Comparison of ENCODE assay signal across 8 cellular contexts in genomic region chr12:46266382-46266791, GRCh38. TPM values are rescaled to one million over a fixed set of nuclear protein-coding genes. Genes with fewer than 3 reads are reported as not detected.
DNase-seq lines count a peak whose midpoint lies in the region; ATAC-seq and TF ChIP-seq lines count a peak whose summit lies in the region.

No MANE protein-coding gene starts in this region.

- no peak for ATAC-seq in GM21526 (IDR thresholded peaks at IDR 0.05; ENCODE audit: low FRiP score, unreplicated experiment)
- ATAC-seq in HG03342 (IDR thresholded peaks at IDR 0.05; ENCODE audit: unreplicated experiment): no peak
- no peak for ATAC-seq in GM18520 (IDR thresholded peaks at IDR 0.05; ENCODE audit: unreplicated experiment)

- TF ChIP-seq EP300 in SK-N-SH (IDR thresholded peaks at IDR 0.05; ENCODE audit: borderline replicate concordance in 1 of 2, low read depth in 1 of 2, low read length in 1 of 2): no peak

- WGBS in SK-N-SH (ENCODE audit: low lambda C conversion rate): 13% methylated on average over 7 of the region's 7 CpGs
- 5 to 7% methylated on average over 7 of the region's 7 CpGs for WGBS in ectodermal cell, 2 experiments

- H3F3A ChIP-seq in SK-N-SH (replicated peaks; ENCODE audit: insufficient read depth): peaks cover 7% of the 10 kb centered on the region

- TF ChIP-seq RAD21 in SK-N-SH (IDR thresholded peaks at IDR 0.05; ENCODE audit: low read length): no peak

- H3K27me3 ChIP-seq in BLaER1 (no peaks in the 10 kb centered on the region), SK-N-SH (ENCODE audit: insufficient read depth) (no peaks in the 10 kb centered on the region), ectodermal cell (ENCODE audit: control insufficient read depth, insufficient read depth, low read length, poor library complexity, severe bottlenecking) (no peaks in the 10 kb centered on the region), osteoblast (ENCODE audit: insufficient read depth, low read length) (peaks cover 43% of the 10 kb centered on the region)

- POLR2A ChIA-PET in HEK293T (lab: Yijun Ruan, JAX): interaction anchor here (1.1 kb wide), 1 partner anchor 10 kb away, joined by 3 read pairs; no protein-coding TSS in a partner anchor
- POLR2A ChIA-PET in SK-N-SH (lab: Yijun Ruan, JAX): interaction anchor here (1.0 to 1.1 kb wide), 2 partner anchors 10 to 106 kb away, joined by 3 to 4 read pairs; no protein-coding TSS in a partner anchor

- H4K20me1 ChIP-seq in BLaER1 (peaks cover 55% of the 10 kb centered on the region), SK-N-SH (ENCODE audit: insufficient read depth) (peaks cover 42% of the 10 kb centered on the region), osteoblast (ENCODE audit: insufficient read depth, low read length) (peaks cover 3% of the 10 kb centered on the region)

- peak; percentile 33 for DNase-seq in HEK293T (ENCODE audit: extremely low spot score)
- DNase-seq in SK-N-SH: peak; percentile 41
- DNase-seq in osteoblast (ENCODE audit: insufficient read length, low spot score, missing footprints): peak; percentile 6

- H3K4me2 ChIP-seq in BLaER1 (peak overlapping the region; percentile 92), SK-N-SH (peak overlapping the region; percentile 85), osteoblast (ENCODE audit: insufficient read depth, low read length) (peak overlapping the region; percentile 92)

- H3K9me2 ChIP-seq in SK-N-SH: no peaks in the 10 kb centered on the region

- H3K9me3 ChIP-seq in BLaER1: peaks cover 8% of the 10 kb centered on the region
- H3K9me3 ChIP-seq in SK-N-SH: no peaks in the 10 kb centered on the region
- H3K9me3 ChIP-seq in ectodermal cell (ENCODE audit: control insufficient read depth, low read length): no peaks in the 10 kb centered on the region
- H3K9me3 ChIP-seq in osteoblast (ENCODE audit: low read depth, low read length): no peaks in the 10 kb centered on the region

- peaks cover 46% of the 10 kb centered on the region for H3K4me1 ChIP-seq in BLaER1
- H3K4me1 ChIP-seq in SK-N-SH (ENCODE audit: control insufficient read depth in 1 of 2, insufficient read depth in 2 of 2, low read depth in 1 of 2, low read length in 1 of 2): peaks cover 20 to 30% of the 10 kb centered on the region in 2 experiments; a peak in 3 of 4 replicates
- peaks cover 23% of the 10 kb centered on the region for H3K4me1 ChIP-seq in ectodermal cell (ENCODE audit: control insufficient read depth, insufficient read depth, low read length)
- H3K4me1 ChIP-seq in osteoblast (ENCODE audit: insufficient read depth, low read length): peaks cover 19% of the 10 kb centered on the region

- TF ChIP-seq CTCF in SK-N-SH (IDR thresholded peaks at IDR 0.05) (no peak), osteoblast (IDR thresholded peaks at IDR 0.05; ENCODE audit: extremely low read depth, low read depth, low read length) (no peak)

- peak overlapping the region; percentile 98 for H3K27ac ChIP-seq in BLaER1
- H3K27ac ChIP-seq in SK-N-SH (ENCODE audit: low read depth in 2 of 2, low read length in 1 of 2): peak overlapping the region; percentile 73 to 95
- H3K27ac ChIP-seq in ectodermal cell (ENCODE audit: insufficient read depth, low read depth, low read length, poor library complexity, severe bottlenecking): no peak overlapping the region
- H3K27ac ChIP-seq in osteoblast (ENCODE audit: low read depth, low read length): no peak overlapping the region

- H3K36me3 ChIP-seq in BLaER1 (peaks cover 23% of the 10 kb centered on the region), SK-N-SH (replicated peaks in 1 of 2; ENCODE audit: control insufficient read depth in 1 of 2, insufficient read depth in 2 of 2, low read length in 1 of 2) (peaks cover 4 to 5% of the 10 kb centered on the region in 2 experiments), ectodermal cell (ENCODE audit: control insufficient read depth, insufficient read depth, low read length) (no peaks in the 10 kb centered on the region), osteoblast (ENCODE audit: insufficient read depth, low read length) (no peaks in the 10 kb centered on the region)

- H2AFZ ChIP-seq in SK-N-SH (ENCODE audit: low read depth): peak overlapping the region; percentile 52
- H2AFZ ChIP-seq in osteoblast (ENCODE audit: low read length): peak overlapping the region; percentile 91

- H3K79me2 ChIP-seq in SK-N-SH (ENCODE audit: insufficient read depth) (peaks cover 70% of the 10 kb centered on the region), osteoblast (ENCODE audit: insufficient read depth, low read length) (peaks cover 39% of the 10 kb centered on the region)

- H3K4me3 ChIP-seq in BLaER1 (peak overlapping the region; percentile 93), SK-N-SH (ENCODE audit: low read depth in 2 of 2, low read length in 1 of 2) (peak overlapping the region; percentile 63 to 90), ectodermal cell (ENCODE audit: insufficient read depth, low read depth, low read length) (peak overlapping the region; percentile 93), osteoblast (ENCODE audit: insufficient read depth, low read length) (peak overlapping the region; percentile 76)

- CTCF ChIA-PET in HEK293T (lab: Yijun Ruan, JAX) (no interaction called here), SK-N-SH (lab: Yijun Ruan, JAX) (interaction anchor here (0.7 to 1.0 kb wide), 3 partner anchors 24 to 1635 kb away, joined by 3 read pairs; no protein-coding TSS in a partner anchor)

- H3K9ac ChIP-seq in BLaER1 (peak overlapping the region; percentile 99), SK-N-SH (peak overlapping the region; percentile 88; the same call in 1 of the 2 replicates)

TF ChIP-seq in HEK293T, 16 proteins besides CTCF, POLR2A, EP300 and RAD21:
- TF ChIP-seq LEF1 (IDR thresholded peaks at IDR 0.05; ENCODE audit: borderline replicate concordance): no peak

TF ChIP-seq in SK-N-SH, 30 proteins besides CTCF, POLR2A, EP300 and RAD21:
- TF ChIP-seq FOXJ3 (CRISPR knock-in tag; IDR thresholded peaks at IDR 0.05): no peak
- peak; percentile 20; the same call in 1 of the 2 replicates for TF ChIP-seq JUND (IDR thresholded peaks at IDR 0.05)
- peak; percentile 66; the same call in 1 of the 2 replicates for TF ChIP-seq USF1 (IDR thresholded peaks at IDR 0.05; ENCODE audit: borderline replicate concordance, low read depth)
- TF ChIP-seq FOSL2 (IDR thresholded peaks at IDR 0.05; ENCODE audit: borderline replicate concordance, low read depth): peak; percentile 32; the same call in 1 of the 2 replicates
- no peak for TF ChIP-seq YY1 (IDR thresholded peaks at IDR 0.05; ENCODE audit: low read depth)
- TF ChIP-seq MAX (IDR thresholded peaks at IDR 0.05; ENCODE audit: low read depth): no peak

RNA-seq across cellular contexts. Expression of gene SLC38A1, which starts 2.5 kb away (rescaled TPM):
- 20.7 and 27.7 TPM in 2 replicates for polyA plus RNA-seq in SK-N-SH (2012; rRNA removed)
- polyA plus RNA-seq in SK-N-SH (2012; cell fraction: cytosol; rRNA removed): 27.8 and 28.3 TPM in 2 replicates
- 13.0 and 26.5 TPM in 2 replicates for polyA plus RNA-seq in SK-N-SH (2012; cell fraction: nucleus; rRNA removed)
- 116 TPM for polyA plus RNA-seq in ectodermal cell (2013, experiment 1 of 4)
- polyA plus RNA-seq in ectodermal cell (2013, experiment 2 of 4): 127 TPM
- 96.9 TPM for polyA plus RNA-seq in ectodermal cell (2013, experiment 3 of 4)
- 103 TPM for polyA plus RNA-seq in ectodermal cell (2013, experiment 4 of 4)
- total RNA-seq in osteoblast: 19.2 and 29.7 TPM in 2 replicates

Comparison
In these comparisons a context has a peak if more than half of its experiments do, and no peak if none do; other contexts are left out.
1. H3K27ac ChIP-seq: peak in BLaER1 (single experiment) and SK-N-SH (2 of 2); none in ectodermal cell (single experiment) and osteoblast (single experiment).
2. Peak in every context shown above with its lines, with median percentiles within 50 percentile points of each other: H3K4me2 ChIP-seq, H3K4me3 ChIP-seq and DNase-seq.